Comparison of ENCODE assay signal across 28 cellular contexts in the genomic region with DNA sequence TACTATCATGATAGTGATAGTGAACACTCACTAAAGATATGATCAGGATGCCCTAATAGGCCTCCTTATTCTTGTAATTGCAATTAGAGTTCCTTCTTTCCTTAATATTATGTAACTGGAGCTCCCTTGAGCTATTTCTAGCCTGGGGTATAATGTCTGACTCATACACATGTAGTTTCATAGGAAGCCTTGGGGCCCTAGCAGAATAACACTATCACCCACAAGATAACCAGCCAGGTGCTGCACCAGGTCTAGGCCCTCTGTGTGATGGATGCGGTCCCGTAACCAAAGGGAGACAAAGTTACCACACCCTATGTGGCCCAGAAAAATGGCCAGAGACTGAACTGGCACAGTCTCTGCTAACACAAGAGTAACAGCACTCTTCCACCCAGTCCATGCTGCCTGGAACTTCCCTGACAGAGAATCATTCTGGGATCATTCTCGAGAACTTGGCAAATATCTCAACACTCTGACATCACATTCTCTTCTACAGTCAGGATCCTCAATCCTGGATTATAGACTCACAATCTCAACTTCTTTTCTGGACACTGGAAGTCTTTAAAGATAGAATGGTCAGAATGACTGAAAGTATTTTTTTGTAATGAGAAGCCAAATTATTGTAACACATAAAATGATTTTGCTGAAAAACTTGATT. TPM values are rescaled to one million over a fixed set of nuclear protein-coding genes. Genes with fewer than 3 reads are reported as not detected.
DNase-seq lines count a peak whose midpoint lies in the region; ATAC-seq, FAIRE-seq and TF ChIP-seq lines count a peak whose summit lies in the region.
"Had no signal": no experiment of that assay in that cellular context is flagged by ENCODE, and none has a peak within 500 bp of the region (broad histone marks: within the 10 kb centered on the region; RNA-seq: fewer than 3 reads in every experiment).

No MANE protein-coding gene starts in this region.

- no peaks in the 10 kb centered on the region for H3K4me1 ChIP-seq in breast epithelium
- peaks cover 21% of the 10 kb centered on the region for H3K4me1 ChIP-seq in PC-3 (ENCODE audit: insufficient read depth, low read length)
- peaks cover 27% of the 10 kb centered on the region for H3K4me1 ChIP-seq in endothelial cell of umbilical vein (ENCODE audit: control insufficient read depth, extremely low read depth, insufficient read depth, low read length)
- H3K4me1 ChIP-seq: lower lobe of right lung had no signal

- no peak for TF ChIP-seq CTCF in MCF 10A (IDR thresholded peaks at IDR 0.05; ENCODE audit: unreplicated experiment)
- TF ChIP-seq CTCF in breast epithelium (IDR thresholded peaks at IDR 0.05), result no peak
- TF ChIP-seq CTCF in PC-3 (conservative IDR thresholded peaks at IDR 0.05; ENCODE audit: low read depth, low read length), result no peak
- TF ChIP-seq CTCF in endothelial cell of umbilical vein (IDR thresholded peaks at IDR 0.05; ENCODE audit: extremely low read depth in 1 of 2, insufficient read depth in 1 of 2, low read depth in 1 of 2, low read length in 2 of 2), result no peak

- TF ChIP-seq POLR2A in breast epithelium (IDR thresholded peaks at IDR 0.05) (no peak), endothelial cell of umbilical vein (IDR thresholded peaks at IDR 0.05; ENCODE audit: low read depth, low read length) (no peak)

- H3K9ac ChIP-seq in PC-3 (ENCODE audit: low read length), result no peak overlapping the region
- no peak overlapping the region for H3K9ac ChIP-seq in endothelial cell of umbilical vein (replicated peaks; ENCODE audit: extremely low read depth, insufficient read depth, low read length)

- no peak for ATAC-seq in PC-3
- ATAC-seq in natural killer cell treated with Interleukin-12 subunit alpha and Interleukin-12 subunit beta and Interleukin-15 and Interleukin-18, amount 100 ng/mL, for 72 hours, result no peak
- no peak for ATAC-seq in left ventricle myocardium superior
- ATAC-seq: activated CD8-positive, alpha-beta memory T cell treated with anti-CD3 and anti-CD28 coated beads, Interleukin-2, amount 10 ng/mL, durations not matched to agents 7 days and 5 days; esophagus mucosa; gastroesophageal sphincter; lower lobe of right lung; stimulated activated memory B cell treated with anti-CD40 and anti-IgM and Interleukin-4, amounts not matched to agents 10 μg/mL and 1 μg/mL and 100 μg/mL, for 72 hours; T-helper 17 cell had no signal

- H3K9me2 ChIP-seq in PC-3 (replicated peaks; ENCODE audit: low read length), result no peaks in the 10 kb centered on the region

- BruUV-seq in MCF 10A (replicated peaks; lab: Mats Ljungman, UMichigan) (no TSS peak), PC-3 (replicated peaks; lab: Mats Ljungman, UMichigan) (no TSS peak), endothelial cell of umbilical vein (replicated peaks; lab: Mats Ljungman, UMichigan) (no TSS peak)

- CTCF ChIA-PET in MCF 10A (lab: Yijun Ruan, JAX), result interaction anchor here (0.7 to 2.2 kb wide), 5 partner anchors 44 to 571 kb away, joined by 3 to 27 read pairs (median 3); no protein-coding TSS in a partner anchor
- CTCF ChIA-PET in PC-3 (lab: Charles Lee), result no interaction called here
- CTCF ChIA-PET in endothelial cell of umbilical vein (lab: Charles Lee), result interaction anchor here (0.7 to 4.2 kb wide), 8 partner anchors 9 to 192 kb away, joined by 3 to 93 read pairs (median 6); no protein-coding TSS in a partner anchor

- H4K20me1 ChIP-seq in PC-3 (ENCODE audit: low read length) (no peaks in the 10 kb centered on the region), endothelial cell of umbilical vein (replicated peaks; ENCODE audit: control insufficient read depth, extremely low read depth, insufficient read depth, low read length) (no peaks in the 10 kb centered on the region)

- H3K27me3 ChIP-seq in breast epithelium, result peaks cover 0 to 10% of the 10 kb centered on the region in 2 donors
- peaks cover 39% of the 10 kb centered on the region for H3K27me3 ChIP-seq in PC-3 (ENCODE audit: low read length)
- H3K27me3 ChIP-seq in endothelial cell of umbilical vein (ENCODE audit: control insufficient read depth in 2 of 2, insufficient read depth in 2 of 2, low read length in 2 of 2), result peaks cover 20 to 33% of the 10 kb centered on the region in 2 experiments

- H3K36me3 ChIP-seq in breast epithelium, result no peaks in the 10 kb centered on the region
- H3K36me3 ChIP-seq in PC-3 (ENCODE audit: low read depth, low read length), result no peaks in the 10 kb centered on the region
- no peaks in the 10 kb centered on the region for H3K36me3 ChIP-seq in endothelial cell of umbilical vein (ENCODE audit: control insufficient read depth in 2 of 2, extremely low read depth in 1 of 2, insufficient read depth in 2 of 2, low read length in 2 of 2)
- H3K36me3 ChIP-seq: gastroesophageal sphincter, lower lobe of right lung, SJSA1, WERI-Rb-1 had no signal

- H3K4me2 ChIP-seq in PC-3 (ENCODE audit: low read length) (no peak overlapping the region), endothelial cell of umbilical vein (ENCODE audit: insufficient read depth, low read length) (no peak overlapping the region)

- H3K4me3 Mint-ChIP-seq in MCF 10A (ENCODE audit: unreplicated experiment), result no peak overlapping the region
- no peak overlapping the region for H3K4me3 Mint-ChIP-seq in natural killer cell treated with Interleukin-12 subunit alpha and Interleukin-12 subunit beta and Interleukin-15 and Interleukin-18, amount 100 ng/mL, for 72 hours
- H3K4me3 Mint-ChIP-seq: activated CD4-positive, alpha-beta T cell treated with anti-CD3 and anti-CD28 coated beads, Interleukin-2, amount 10 ng/mL, durations not matched to agents 7 days and 5 days; activated CD8-positive, alpha-beta memory T cell treated with anti-CD3 and anti-CD28 coated beads, Interleukin-2, amount 10 ng/mL, durations not matched to agents 7 days and 5 days; activated naive CD4-positive, alpha-beta T cell treated with anti-CD3 and anti-CD28 coated beads, Interleukin-2, amount 50 U/mL, for 24 hours; stimulated activated memory B cell treated with anti-CD40 and anti-IgM and Interleukin-4, amounts not matched to agents 10 μg/mL and 1 μg/mL and 100 μg/mL, for 72 hours; T-helper 17 cell had no signal

- intact Hi-C loops in MCF 10A (cut with micrococcal nuclease) (no loop called here), breast epithelium (cut with DNase I; ENCODE audit: low total_unique reads) (loop anchor here (10.0 kb wide), 1 partner anchor 49 kb away; a partner anchor contains a TSS), PC-3 (cut with micrococcal nuclease) (no loop called here), endothelial cell of umbilical vein (cut with micrococcal nuclease) (no loop called here), left ventricle myocardium superior (cut with micrococcal nuclease) (no loop called here)

- dilution Hi-C loops in endothelial cell of umbilical vein (cut with MboI; ENCODE audit: extremely low pct_ligation_motif_present, low sequenced_read_pairs), result no loop called here

- POLR2A ChIA-PET in MCF 10A (lab: Yijun Ruan, JAX) (interaction anchor here (0.6 to 1.0 kb wide), 3 partner anchors 19 to 179 kb away, joined by 3 to 4 read pairs (median 4); no protein-coding TSS in a partner anchor), PC-3 (lab: Charles Lee; ENCODE audit: unreplicated experiment) (no interaction called here), endothelial cell of umbilical vein (lab: Charles Lee) (no interaction called here)

- H3K79me2 ChIP-seq in PC-3 (ENCODE audit: low read length), result no peaks in the 10 kb centered on the region
- H3K79me2 ChIP-seq in endothelial cell of umbilical vein (ENCODE audit: control insufficient read depth, insufficient read depth, low read length), result no peaks in the 10 kb centered on the region

- H3K27me3 Mint-ChIP-seq in MCF 10A (ENCODE audit: insufficient read depth, unreplicated experiment), result peaks cover 15% of the 10 kb centered on the region
- peaks cover 55 to 76% of the 10 kb centered on the region in 2 donors for H3K27me3 Mint-ChIP-seq in natural killer cell treated with Interleukin-12 subunit alpha and Interleukin-12 subunit beta and Interleukin-15 and Interleukin-18, amount 100 ng/mL, for 72 hours

- H3K27ac Mint-ChIP-seq in MCF 10A (ENCODE audit: low read depth, unreplicated experiment), result no peak overlapping the region
- no peak overlapping the region for H3K27ac Mint-ChIP-seq in natural killer cell treated with Interleukin-12 subunit alpha and Interleukin-12 subunit beta and Interleukin-15 and Interleukin-18, amount 100 ng/mL, for 72 hours
- H3K27ac Mint-ChIP-seq: activated CD4-positive, alpha-beta T cell treated with anti-CD3 and anti-CD28 coated beads, Interleukin-2, amount 10 ng/mL, durations not matched to agents 7 days and 5 days; activated CD8-positive, alpha-beta memory T cell treated with anti-CD3 and anti-CD28 coated beads, Interleukin-2, amount 10 ng/mL, durations not matched to agents 7 days and 5 days; activated naive CD4-positive, alpha-beta T cell treated with anti-CD3 and anti-CD28 coated beads, Interleukin-2, amount 50 U/mL, for 24 hours; stimulated activated memory B cell treated with anti-CD40 and anti-IgM and Interleukin-4, amounts not matched to agents 10 μg/mL and 1 μg/mL and 100 μg/mL, for 72 hours; T-helper 17 cell had no signal

- H3K4me1 Mint-ChIP-seq in MCF 10A (ENCODE audit: insufficient read depth, unreplicated experiment), result peaks cover 52% of the 10 kb centered on the region
- H3K4me1 Mint-ChIP-seq in natural killer cell treated with Interleukin-12 subunit alpha and Interleukin-12 subunit beta and Interleukin-15 and Interleukin-18, amount 100 ng/mL, for 72 hours (ENCODE audit: low read depth in 2 of 2), result peaks cover 0 to 2% of the 10 kb centered on the region in 2 donors

- H3K27ac ChIP-seq in breast epithelium (no peak overlapping the region), PC-3 (ENCODE audit: low read length) (no peak overlapping the region), endothelial cell of umbilical vein (ENCODE audit: insufficient read depth, low read depth, low read length) (no peak overlapping the region)
- H3K27ac ChIP-seq: gastroesophageal sphincter, lower lobe of right lung, SJSA1, WERI-Rb-1 had no signal

- H3K9me3 ChIP-seq in breast epithelium (no peaks in the 10 kb centered on the region), PC-3 (ENCODE audit: low read length) (no peaks in the 10 kb centered on the region), endothelial cell of umbilical vein (replicated peaks; ENCODE audit: control insufficient read depth, insufficient read depth, low read length) (no peaks in the 10 kb centered on the region)
- H3K9me3 ChIP-seq: lower lobe of right lung, SJSA1 had no signal

- no peaks in the 10 kb centered on the region for H3K9me3 Mint-ChIP-seq in MCF 10A (ENCODE audit: unreplicated experiment)
- no peaks in the 10 kb centered on the region for H3K9me3 Mint-ChIP-seq in natural killer cell treated with Interleukin-12 subunit alpha and Interleukin-12 subunit beta and Interleukin-15 and Interleukin-18, amount 100 ng/mL, for 72 hours
- H3K9me3 Mint-ChIP-seq: activated CD4-positive, alpha-beta T cell treated with anti-CD3 and anti-CD28 coated beads, Interleukin-2, amount 10 ng/mL, durations not matched to agents 7 days and 5 days had no signal

- H3F3A ChIP-seq in PC-3 (ENCODE audit: low read length, unreplicated experiment), result no peaks in the 10 kb centered on the region

- H3K4me3 ChIP-seq in breast epithelium, result no peak overlapping the region
- no peak overlapping the region for H3K4me3 ChIP-seq in PC-3 (ENCODE audit: low read length)
- no peak overlapping the region for H3K4me3 ChIP-seq in endothelial cell of umbilical vein (replicated peaks in 1 of 3; ENCODE audit: insufficient read depth in 1 of 3, low read depth in 1 of 3, low read length in 3 of 3)
- H3K4me3 ChIP-seq: gastroesophageal sphincter, lower lobe of right lung, SJSA1 had no signal

- no peaks in the 10 kb centered on the region for H3K9me1 ChIP-seq in endothelial cell of umbilical vein (replicated peaks; ENCODE audit: control insufficient read depth, extremely low read depth, insufficient read depth, low read length)

- H3K36me3 Mint-ChIP-seq in MCF 10A (ENCODE audit: insufficient read depth, unreplicated experiment), result peaks cover 2% of the 10 kb centered on the region
- no peaks in the 10 kb centered on the region for H3K36me3 Mint-ChIP-seq in natural killer cell treated with Interleukin-12 subunit alpha and Interleukin-12 subunit beta and Interleukin-15 and Interleukin-18, amount 100 ng/mL, for 72 hours
- H3K36me3 Mint-ChIP-seq: activated CD8-positive, alpha-beta memory T cell treated with anti-CD3 and anti-CD28 coated beads, Interleukin-2, amount 10 ng/mL, durations not matched to agents 7 days and 5 days; activated naive CD4-positive, alpha-beta T cell treated with anti-CD3 and anti-CD28 coated beads, Interleukin-2, amount 50 U/mL, for 24 hours; stimulated activated memory B cell treated with anti-CD40 and anti-IgM and Interleukin-4, amounts not matched to agents 10 μg/mL and 1 μg/mL and 100 μg/mL, for 72 hours had no signal

- DNase-seq in MCF 10A (ENCODE audit: unreplicated experiment) (peak; percentile 38), breast epithelium (ENCODE audit: low spot score in 2 of 2) (no peak), PC-3 (peak; percentile 8), endothelial cell of umbilical vein (ENCODE audit: low read depth, low spot score) (no peak), UCSD-AML1 (lab: John Stamatoyannopoulos, UW; ENCODE audit: unreplicated experiment) (no peak), left ventricle myocardium superior (no peak), HT-29 (ENCODE audit: low spot score) (no peak)
- no peak for DNase-seq in natural killer cell treated with Interleukin-12 subunit alpha and Interleukin-12 subunit beta and Interleukin-15 and Interleukin-18, amount 100 ng/mL, for 72 hours (ENCODE audit: low spot score)
- DNase-seq: activated CD4-positive, alpha-beta T cell treated with anti-CD3 and anti-CD28 coated beads, Interleukin-2, amount 10 ng/mL, durations not matched to agents 7 days and 5 days; activated CD8-positive, alpha-beta memory T cell treated with anti-CD3 and anti-CD28 coated beads, Interleukin-2, amount 10 ng/mL, durations not matched to agents 7 days and 5 days; DMS79 treated with DMSO at 0.1 percent for 48 hours; effector CD8-positive, alpha-beta T cell; lower lobe of right lung; NCI-H1436 treated with DMSO at 0.1 percent for 48 hours; NCI-H2171; NCI-H526; small intestine; T-helper 17 cell; WERI-Rb-1 had no signal

- H2AFZ ChIP-seq in PC-3 (ENCODE audit: low read length) (no peak overlapping the region), endothelial cell of umbilical vein (ENCODE audit: low read depth, low read length) (no peak overlapping the region)

- peak; percentile 63 for FAIRE-seq in endothelial cell of umbilical vein (lab: Jason Lieb, UNC)
- FAIRE-seq: H1, islet of Langerhans, small intestine had no signal

RNA-seq across cellular contexts. Expression of a gene that starts 32.6 kb away (rescaled TPM):
- total RNA-seq in MCF 10A (2022) (0.54 TPM in 1 of 2 replicates, not detected in the other), breast epithelium (not detected), PC-3 (2014; rRNA removed) (not detected in 2 replicates), endothelial cell of umbilical vein (not detected in 2 replicates), left ventricle myocardium superior (not detected)
- not detected in 2 replicates for polyA plus RNA-seq in endothelial cell of umbilical vein
- polyA plus RNA-seq in endothelial cell of umbilical vein (2011; cell fraction: cytosol; rRNA removed), result not detected in 2 replicates
- not detected in 2 replicates for polyA plus RNA-seq in endothelial cell of umbilical vein (2011; cell fraction: nucleus; rRNA removed)
- polyA plus RNA-seq in endothelial cell of umbilical vein (2012), result not detected in 2 replicates
- polyA minus RNA-seq in endothelial cell of umbilical vein, result not detected in 2 replicates
- not detected for polyA minus RNA-seq in endothelial cell of umbilical vein (2011; cell fraction: cytosol; rRNA and poly(A)+ RNA removed)
- polyA minus RNA-seq in endothelial cell of umbilical vein (2011; cell fraction: nucleus; rRNA and poly(A)+ RNA removed), result not detected in 2 replicates
- total RNA-seq in natural killer cell treated with Interleukin-12 subunit alpha and Interleukin-12 subunit beta and Interleukin-15 and Interleukin-18, amount 100 ng/mL, for 72 hours, result not detected
- total RNA-seq in HT-29 (2014; rRNA removed; shearing (Covaris generic)), result 4.2 and 6.8 TPM in 2 replicates
- total RNA-seq: A673; activated CD4-positive, alpha-beta T cell treated with anti-CD3 and anti-CD28 coated beads, Interleukin-2, amount 10 ng/mL, durations not matched to agents 7 days and 5 days; activated CD8-positive, alpha-beta memory T cell treated with anti-CD3 and anti-CD28 coated beads, Interleukin-2, amount 10 ng/mL, durations not matched to agents 7 days and 5 days; gastroesophageal sphincter; lower lobe of right lung; SJSA1; T-helper 17 cell had no signal
- polyA plus RNA-seq: BJ had no signal

RNA-seq across cellular contexts. Expression of a gene that starts 50.5 kb away (rescaled TPM):
- total RNA-seq in MCF 10A (2022), result not detected in 2 replicates
- not detected for total RNA-seq in breast epithelium
- total RNA-seq in PC-3 (2014; rRNA removed), result not detected in 2 replicates
- total RNA-seq in endothelial cell of umbilical vein, result not detected in 2 replicates
- polyA plus RNA-seq in endothelial cell of umbilical vein, result not detected in 2 replicates
- polyA plus RNA-seq in endothelial cell of umbilical vein (2011; cell fraction: cytosol; rRNA removed), result not detected in 2 replicates
- not detected in 2 replicates for polyA plus RNA-seq in endothelial cell of umbilical vein (2011; cell fraction: nucleus; rRNA removed)
- polyA plus RNA-seq in endothelial cell of umbilical vein (2012), result not detected in 2 replicates
- not detected in 2 replicates for polyA minus RNA-seq in endothelial cell of umbilical vein
- polyA minus RNA-seq in endothelial cell of umbilical vein (2011; cell fraction: cytosol; rRNA and poly(A)+ RNA removed), result not detected
- not detected in 2 replicates for polyA minus RNA-seq in endothelial cell of umbilical vein (2011; cell fraction: nucleus; rRNA and poly(A)+ RNA removed)
- not detected for total RNA-seq in natural killer cell treated with Interleukin-12 subunit alpha and Interleukin-12 subunit beta and Interleukin-15 and Interleukin-18, amount 100 ng/mL, for 72 hours
- 0.50 TPM for total RNA-seq in left ventricle myocardium superior
- not detected in 2 replicates for total RNA-seq in HT-29 (2014; rRNA removed; shearing (Covaris generic))
- total RNA-seq: A673; activated CD4-positive, alpha-beta T cell treated with anti-CD3 and anti-CD28 coated beads, Interleukin-2, amount 10 ng/mL, durations not matched to agents 7 days and 5 days; activated CD8-positive, alpha-beta memory T cell treated with anti-CD3 and anti-CD28 coated beads, Interleukin-2, amount 10 ng/mL, durations not matched to agents 7 days and 5 days; esophagus mucosa; gastroesophageal sphincter; H1; SJSA1; T-helper 17 cell had no signal
- polyA plus RNA-seq: BJ, H1, small intestine had no signal

RNA-seq across cellular contexts. Expression of a gene that starts 51.1 kb away (rescaled TPM):
- total RNA-seq in MCF 10A (2022) (not detected in 2 replicates), breast epithelium (not detected), PC-3 (2014; rRNA removed) (not detected in 2 replicates), endothelial cell of umbilical vein (not detected in 2 replicates), left ventricle myocardium superior (not detected)
- not detected in 2 replicates for polyA plus RNA-seq in endothelial cell of umbilical vein
- not detected in 2 replicates for polyA plus RNA-seq in endothelial cell of umbilical vein (2011; cell fraction: cytosol; rRNA removed)
- not detected in 2 replicates for polyA plus RNA-seq in endothelial cell of umbilical vein (2011; cell fraction: nucleus; rRNA removed)
- polyA plus RNA-seq in endothelial cell of umbilical vein (2012), result not detected in 2 replicates
- polyA minus RNA-seq in endothelial cell of umbilical vein, result not detected in 2 replicates
- not detected for polyA minus RNA-seq in endothelial cell of umbilical vein (2011; cell fraction: cytosol; rRNA and poly(A)+ RNA removed)
- not detected in 2 replicates for polyA minus RNA-seq in endothelial cell of umbilical vein (2011; cell fraction: nucleus; rRNA and poly(A)+ RNA removed)
- total RNA-seq in natural killer cell treated with Interleukin-12 subunit alpha and Interleukin-12 subunit beta and Interleukin-15 and Interleukin-18, amount 100 ng/mL, for 72 hours, result not detected
- total RNA-seq in HT-29 (2014; rRNA removed; shearing (Covaris generic)), result not detected in 2 replicates
- total RNA-seq: A673; activated CD4-positive, alpha-beta T cell treated with anti-CD3 and anti-CD28 coated beads, Interleukin-2, amount 10 ng/mL, durations not matched to agents 7 days and 5 days; activated CD8-positive, alpha-beta memory T cell treated with anti-CD3 and anti-CD28 coated beads, Interleukin-2, amount 10 ng/mL, durations not matched to agents 7 days and 5 days; esophagus mucosa; gastroesophageal sphincter; H1; lower lobe of right lung; SJSA1; T-helper 17 cell had no signal
- polyA plus RNA-seq: BJ, small intestine had no signal

Comparison
In these comparisons a context has a peak if more than half of its experiments do, and no peak if none do; other contexts are left out.
1. DNase-seq: peak in MCF 10A (single experiment) and PC-3 (single experiment); none in breast epithelium (0 of 2), endothelial cell of umbilical vein (single experiment), UCSD-AML1 (single experiment), natural killer cell treated with Interleukin-12 subunit alpha and Interleukin-12 subunit beta and Interleukin-15 and Interleukin-18, amount 100 ng/mL, for 72 hours (single experiment), left ventricle myocardium superior (single experiment) and HT-29 (single experiment).